Comparison of ENCODE assay signal across 9 cellular contexts in genomic region chr2:222427606-222428320, GRCh38. TPM values are rescaled to one million over a fixed set of nuclear protein-coding genes. Genes with fewer than 3 reads are reported as not detected.
DNase-seq lines count a peak whose midpoint lies in the region; ATAC-seq, FAIRE-seq and TF ChIP-seq lines count a peak whose summit lies in the region.
"Had no signal": no experiment of that assay in that cellular context is flagged by ENCODE, and none has a peak within 500 bp of the region (broad histone marks: within the 10 kb centered on the region; RNA-seq: fewer than 3 reads in every experiment).

No MANE protein-coding gene starts in this region.

- CTCF ChIA-PET in WTC11 (lab: Charles Lee), result no interaction called here

- DNase-seq in keratinocyte (ENCODE audit: low read depth, low spot score), result no peak
- DNase-seq in urothelium cell line (ENCODE audit: low spot score), result no peak
- no peak for DNase-seq in WTC11 (ENCODE audit: low spot score)
- DNase-seq in frontal cortex (ENCODE audit: low spot score in 2 of 2), result no peak
- no peak for DNase-seq in stimulated activated CD4-positive, alpha-beta T cell treated with anti-CD3 and anti-CD28 coated beads, Interleukin-4, amount 100 ng/mL, for 24 hours

- FAIRE-seq in keratinocyte (lab: Jason Lieb, UNC) (peak; percentile 61), urothelium cell line (lab: Jason Lieb, UNC) (no peak), frontal cortex (lab: Jason Lieb, UNC) (no peak)

- H3K4me1 Mint-ChIP-seq in WTC11, result peaks cover 22% of the 10 kb centered on the region

- peak overlapping the region; percentile 29 for H2AFZ ChIP-seq in keratinocyte (ENCODE audit: control insufficient read depth, low read length)

- ATAC-seq in GM18498 (IDR thresholded peaks at IDR 0.05; ENCODE audit: unreplicated experiment) (peak; percentile 53), GM21423 (IDR thresholded peaks at IDR 0.05; ENCODE audit: unreplicated experiment) (peak; percentile 54), HG03520 (IDR thresholded peaks at IDR 0.05; ENCODE audit: unreplicated experiment) (peak; percentile 47), WTC11 (no peak)

- H3K9me3 ChIP-seq in keratinocyte (ENCODE audit: control insufficient read depth, low read depth, low read length), result no peaks in the 10 kb centered on the region

- H3K79me2 ChIP-seq in keratinocyte (ENCODE audit: control insufficient read depth, insufficient read depth, low read length), result no peaks in the 10 kb centered on the region

- no peaks in the 10 kb centered on the region for H3K9me3 Mint-ChIP-seq in WTC11

- peaks cover 95% of the 10 kb centered on the region for H3K27me3 Mint-ChIP-seq in WTC11 (ENCODE audit: low read depth)

- no peaks in the 10 kb centered on the region for H3K36me3 Mint-ChIP-seq in WTC11

- no peak overlapping the region for H3K9ac ChIP-seq in keratinocyte (ENCODE audit: control insufficient read depth, extremely low read depth, insufficient read depth, low read length)

- POLR2A ChIA-PET in WTC11 (lab: Charles Lee), result no interaction called here

- H3K36me3 ChIP-seq in keratinocyte (ENCODE audit: control insufficient read depth in 2 of 2, extremely low read depth in 1 of 2, insufficient read depth in 2 of 2, low read length in 2 of 2), result no peaks in the 10 kb centered on the region

- no peaks in the 10 kb centered on the region for H3K4me1 ChIP-seq in keratinocyte (ENCODE audit: control insufficient read depth, extremely low read depth, insufficient read depth, low read length)

- no peak overlapping the region for H3K4me3 Mint-ChIP-seq in WTC11

- peaks cover 16% of the 10 kb centered on the region for H3K27me3 ChIP-seq in keratinocyte (ENCODE audit: control insufficient read depth, extremely low read depth, insufficient read depth, low read length)

- H4K20me1 ChIP-seq in keratinocyte (ENCODE audit: control insufficient read depth, extremely low read depth, insufficient read depth, low read length), result no peaks in the 10 kb centered on the region

- H3K4me3 ChIP-seq in keratinocyte (ENCODE audit: control insufficient read depth in 2 of 3, extremely low read depth in 1 of 3, insufficient read depth in 2 of 3, low read depth in 1 of 3, low read length in 3 of 3), result no peak overlapping the region

- H3K27ac Mint-ChIP-seq in WTC11, result no peak overlapping the region

- dilution Hi-C loops in keratinocyte (cut with MboI; ENCODE audit: extremely low pct_ligation_motif_present, low sequenced_read_pairs), result no loop called here

- no peaks in the 10 kb centered on the region for H3K9me1 ChIP-seq in keratinocyte (ENCODE audit: control insufficient read depth, extremely low read depth, insufficient read depth, low read length)

- no peak for TF ChIP-seq CTCF in keratinocyte (optimal IDR thresholded peaks at IDR 0.05 in 1 of 3, IDR thresholded peaks at IDR 0.05 in 1 of 3, conservative IDR thresholded peaks at IDR 0.05 in 1 of 3; ENCODE audit: extremely low read depth in 1 of 3, insufficient read depth in 2 of 3, low read length in 3 of 3)
- no peak for TF ChIP-seq CTCF in WTC11 (IDR thresholded peaks at IDR 0.05)

- peak overlapping the region; percentile 48 for H3K4me2 ChIP-seq in keratinocyte (ENCODE audit: control insufficient read depth, extremely low read depth, insufficient read depth, low read depth, low read length)

- H3K27ac ChIP-seq in keratinocyte (ENCODE audit: control insufficient read depth, insufficient read depth, low read length), result no peak overlapping the region
- H3K27ac ChIP-seq: HL-60 had no signal

TF ChIP-seq in WTC11, 78 proteins besides CTCF, POLR2A, EP300 and RAD21:
- TF ChIP-seq JUN (CRISPR knock-in tag; IDR thresholded peaks at IDR 0.05), result no peak
- no peak for TF ChIP-seq TEAD4 (CRISPR knock-in tag; IDR thresholded peaks at IDR 0.05)

RNA-seq across cellular contexts. Expression of gene SGPP2, which starts 3.4 kb away (rescaled TPM):
- 0.76 to 7.3 TPM (median 2.6 TPM) in 3 replicates for polyA plus RNA-seq in keratinocyte
- polyA plus RNA-seq in keratinocyte (2011; ENCODE audit: low read depth), result 5.0 TPM
- polyA plus RNA-seq in keratinocyte (2011; cell fraction: cytosol; rRNA removed), result 3.0 and 4.1 TPM in 2 replicates
- 4.8 and 5.8 TPM in 2 replicates for polyA plus RNA-seq in keratinocyte (2011; cell fraction: nucleus; rRNA removed)
- polyA plus RNA-seq in keratinocyte (2012; ENCODE audit: low replicate concordance), result 0.93 and 21.7 TPM in 2 replicates
- polyA minus RNA-seq in keratinocyte, result 1.7 to 12.1 TPM (median 3.9 TPM) in 3 replicates
- 3.6 TPM for polyA minus RNA-seq in keratinocyte (2011; cell fraction: cytosol; rRNA and poly(A)+ RNA removed)
- polyA minus RNA-seq in keratinocyte (2011; cell fraction: nucleus; rRNA and poly(A)+ RNA removed), result 4.8 and 5.2 TPM in 2 replicates
- total RNA-seq in WTC11 (2021) (0.07 to 0.11 TPM (median 0.07 TPM) in 3 replicates), frontal cortex (0.82 TPM)
